Comparison of ENCODE assay signal across 10 cellular contexts in genomic region chr11:134047586-134047999, GRCh38. TPM values are rescaled to one million over a fixed set of nuclear protein-coding genes. Genes with fewer than 3 reads are reported as not detected.
A peak's percentile ranks its signal among the peaks of the same experiment; 100 is the strongest.
DNase-seq lines count a peak whose midpoint lies in the region; ATAC-seq and TF ChIP-seq lines count a peak whose summit lies in the region.
"Had no signal": no experiment of that assay in that cellular context is flagged by ENCODE, and none has a peak within 500 bp of the region (broad histone marks: within the 10 kb centered on the region; RNA-seq: fewer than 3 reads in every experiment).

No MANE protein-coding gene starts in this region.

- H3K27ac Mint-ChIP-seq in progenitor cell of endocrine pancreas = no peak overlapping the region

- H3K4me3 Mint-ChIP-seq in progenitor cell of endocrine pancreas (ENCODE audit: low read depth) = no peak overlapping the region

- intact Hi-C loops in mucosa of descending colon (cut with DNase I, micrococcal nuclease) = no loop called here

- H3K36me3 Mint-ChIP-seq in progenitor cell of endocrine pancreas (ENCODE audit: insufficient read depth) = no peaks in the 10 kb centered on the region

- ATAC-seq in mucosa of descending colon = peak; percentile 6
- ATAC-seq in GM18505 (IDR thresholded peaks at IDR 0.05; ENCODE audit: unreplicated experiment) = no peak

- DNase-seq in activated effector memory CD4-positive, alpha-beta T cell treated with anti-CD3 and anti-CD28 coated beads, Interleukin-2, amount 50 U/mL, for 16 hours = peak; percentile 9
- no peak for DNase-seq in activated effector memory CD4-positive, alpha-beta T cell treated with Interleukin-2 at 50 U/mL for 16 hours
- DNase-seq in coronary artery (ENCODE audit: low spot score) = peak; percentile 96
- DNase-seq in mucosa of descending colon = peak in 2 of 3 donors; percentile 54 to 62
- no peak for DNase-seq in cerebellar nuclear complex (lab: John Stamatoyannopoulos, UW)
- DNase-seq in progenitor cell of endocrine pancreas (ENCODE audit: low spot score, unreplicated experiment) = no peak
- no peak for DNase-seq in SKM-1 (lab: John Stamatoyannopoulos, UW; ENCODE audit: unreplicated experiment)
- DNase-seq: NCI-H69 had no signal

- no peak for TF ChIP-seq POLR2A in GM18505 (IDR thresholded peaks at IDR 0.05; ENCODE audit: borderline replicate concordance, extremely low read depth, insufficient read depth, insufficient read length)

- H3K36me3 ChIP-seq in mucosa of descending colon (ENCODE audit: low read depth) = no peaks in the 10 kb centered on the region

- no peak for TF ChIP-seq CTCF in coronary artery (IDR thresholded peaks at IDR 0.05)
- TF ChIP-seq CTCF in mucosa of descending colon (IDR thresholded peaks at IDR 0.05) = no peak
- no peak for TF ChIP-seq CTCF in progenitor cell of endocrine pancreas (IDR thresholded peaks at IDR 0.05; ENCODE audit: unreplicated experiment)

- H3K27me3 Mint-ChIP-seq in progenitor cell of endocrine pancreas = peaks cover 69% of the 10 kb centered on the region

- peak overlapping the region; percentile 76 to 86 for H3K27ac ChIP-seq in coronary artery
- H3K27ac ChIP-seq: C4-2B had no signal

- no peaks in the 10 kb centered on the region for H3K9me3 Mint-ChIP-seq in progenitor cell of endocrine pancreas (ENCODE audit: low read depth)

- no peaks in the 10 kb centered on the region for H3K4me1 Mint-ChIP-seq in progenitor cell of endocrine pancreas (ENCODE audit: low read depth)

- H3K4me3 ChIP-seq in coronary artery = peak overlapping the region; percentile 58
- H3K4me3 ChIP-seq in mucosa of descending colon = no peak overlapping the region

- H3K4me1 ChIP-seq in mucosa of descending colon (ENCODE audit: low read depth) = peaks cover 4% of the 10 kb centered on the region

- H3K9me3 ChIP-seq in mucosa of descending colon = no peaks in the 10 kb centered on the region

RNA-seq across cellular contexts. Expression of gene JAM3, which starts 21.3 kb away (rescaled TPM):
- 10 to 100 TPM in 1 of 3 donors, 1 to 10 TPM in 2; 5.4 to 62.7 (median 5.5) TPM for total RNA-seq in mucosa of descending colon
- total RNA-seq in progenitor cell of endocrine pancreas = 37.0 and 37.6 TPM in 2 replicates

Comparison
In these comparisons a context has a peak if more than half of its experiments do, and no peak if none do; other contexts are left out.
1. DNase-seq: peak in activated effector memory CD4-positive, alpha-beta T cell treated with anti-CD3 and anti-CD28 coated beads, Interleukin-2, amount 50 U/mL, for 16 hours (single experiment), coronary artery (single experiment) and mucosa of descending colon (2 of 3); none in activated effector memory CD4-positive, alpha-beta T cell treated with Interleukin-2 at 50 U/mL for 16 hours (single experiment), cerebellar nuclear complex (0 of 2), progenitor cell of endocrine pancreas (single experiment) and SKM-1 (single experiment).